In the genomic region with DNA sequence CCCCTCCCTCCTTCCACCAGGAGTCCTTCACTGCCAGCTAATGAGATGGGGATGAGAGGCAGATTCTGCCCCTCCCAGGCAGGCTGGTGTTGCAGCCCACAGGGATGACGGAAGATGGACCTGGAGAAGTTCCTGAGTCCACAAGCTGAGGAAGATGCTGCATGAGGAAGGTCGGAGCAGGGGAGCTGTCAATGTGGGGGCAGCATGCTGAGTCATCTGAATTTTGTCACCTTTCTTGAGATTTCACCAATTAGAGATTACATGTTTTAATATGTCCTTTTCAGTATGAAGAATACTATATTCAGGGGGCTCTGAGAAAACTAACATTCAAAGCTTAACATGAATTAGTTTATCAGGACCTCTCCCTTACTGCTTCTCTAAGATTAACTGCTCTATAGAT, we compare ENCODE assay signal across 23 cellular contexts.
DNase-seq lines count a peak whose midpoint lies in the region; ATAC-seq, FAIRE-seq and TF ChIP-seq lines count a peak whose summit lies in the region.
"Had no signal": no experiment of that assay in that cellular context is flagged by ENCODE, and none has a peak within 500 bp of the region (broad histone marks: within the 10 kb centered on the region; RNA-seq: fewer than 3 reads in every experiment).

No MANE protein-coding gene starts in this region.

- no peak for DNase-seq in A549 (ENCODE audit: low read depth in 1 of 2, low spot score in 1 of 2)
- DNase-seq in Caco-2 = no peak
- DNase-seq in activated B cell treated with CpG ODN at 0.5 μM for 24 hours = no peak
- peak; percentile 41 for DNase-seq in islet precursor cell
- DNase-seq in activated CD8-positive, alpha-beta memory T cell treated with anti-CD3 and anti-CD28 coated beads for 24 hours = no peak
- no peak for DNase-seq in NCI-H1092 (lab: John Stamatoyannopoulos, UW)
- DNase-seq: DMS 273 treated with DMSO at 0.1 percent for 48 hours, GDM1, GM23248, HCEC 1CT, NCI-H1105 treated with DMSO at 0.1 percent for 48 hours, NCI-H1694, NCI-H2107, NCI-H510A, NCI-H748 treated with DMSO at 0.1 percent for 48 hours, PC-9, SIG-M5 had no signal

- CTCF ChIA-PET in A549 (lab: Yijun Ruan, JAX) = interaction anchor here (1.0 kb wide), 1 partner anchor 11 kb away, joined by 3 read pairs; no protein-coding TSS in a partner anchor
- CTCF ChIA-PET in Caco-2 (lab: Charles Lee) = no interaction called here
- CTCF ChIA-PET in activated B cell treated with CpG ODN at 0.5 μM for 24 hours (lab: Charles Lee) = interaction anchor here (1.4 kb wide), 1 partner anchor 13 kb away, joined by 3 read pairs; no protein-coding TSS in a partner anchor

- H3K4me1 ChIP-seq in A549 (no peaks in the 10 kb centered on the region), Caco-2 (peaks cover 10% of the 10 kb centered on the region)

- TF ChIP-seq RAD21 in A549 (conservative IDR thresholded peaks at IDR 0.05 in 1 of 2, IDR thresholded peaks at IDR 0.05 in 1 of 2) = no peak

- H3K27me3 Mint-ChIP-seq in Caco-2 (ENCODE audit: insufficient read depth, unreplicated experiment) (no peaks in the 10 kb centered on the region), activated B cell treated with CpG ODN at 0.5 μM for 24 hours (no peaks in the 10 kb centered on the region)

- H3K4me1 Mint-ChIP-seq in Caco-2 (ENCODE audit: low read depth, unreplicated experiment) (peaks cover 20% of the 10 kb centered on the region), activated B cell treated with CpG ODN at 0.5 μM for 24 hours (peaks cover 63% of the 10 kb centered on the region)

- WGBS in A549 (ENCODE audit: missing lambda C conversion rate) = 100% methylated on average over 1 of the region's 2 CpGs

- POLR2A ChIA-PET in A549 (lab: Yijun Ruan, JAX) (no interaction called here), Caco-2 (lab: Charles Lee) (no interaction called here), activated B cell treated with CpG ODN at 0.5 μM for 24 hours (lab: Charles Lee) (interaction anchor here (0.9 kb wide), 1 partner anchor 31 kb away, joined by 3 read pairs; no protein-coding TSS in a partner anchor)

- FAIRE-seq in A549 (lab: Jason Lieb, UNC) = no peak
- FAIRE-seq: GM19239 had no signal

- no peaks in the 10 kb centered on the region for H3K9me3 ChIP-seq in A549
- H3K9me3 ChIP-seq in Caco-2 = no peaks in the 10 kb centered on the region

- BruUV-seq in Caco-2 (replicated peaks; lab: Mats Ljungman, UMichigan) = no TSS peak

- H3K27ac Mint-ChIP-seq in Caco-2 (ENCODE audit: unreplicated experiment) (peak overlapping the region; percentile 34), activated B cell treated with CpG ODN at 0.5 μM for 24 hours (peak overlapping the region; percentile 51)

- TF ChIP-seq CTCF in A549 (IDR thresholded peaks at IDR 0.05) (no peak), Caco-2 (IDR thresholded peaks at IDR 0.05; ENCODE audit: insufficient read depth in 1 of 2, low read depth in 1 of 2, low read length in 1 of 2, severe bottlenecking in 1 of 2, unreplicated experiment in 1 of 2) (no peak), activated B cell treated with CpG ODN at 0.5 μM for 24 hours (IDR thresholded peaks at IDR 0.05) (no peak)

- no peaks in the 10 kb centered on the region for H3K27me3 ChIP-seq in Caco-2 (replicated peaks; ENCODE audit: control insufficient read depth, insufficient read depth, low read length)

- no peak for ATAC-seq in A549
- no peak for ATAC-seq in activated B cell treated with CpG ODN at 0.5 μM for 24 hours (ENCODE audit: low read depth)
- ATAC-seq in GM18520 (IDR thresholded peaks at IDR 0.05; ENCODE audit: unreplicated experiment) = no peak
- ATAC-seq: SK-N-SH treated with all-trans-retinoic acid at 6 μM for 48 hours had no signal

- no peak overlapping the region for H3K4me2 ChIP-seq in A549
- H3K4me2 ChIP-seq: PC-9 had no signal

- H3K4me3 Mint-ChIP-seq in Caco-2 (ENCODE audit: unreplicated experiment) = no peak overlapping the region
- H3K4me3 Mint-ChIP-seq in activated B cell treated with CpG ODN at 0.5 μM for 24 hours = peak overlapping the region; percentile 32
- H3K4me3 Mint-ChIP-seq: CD14-positive monocyte had no signal

- intact Hi-C loops in Caco-2 (cut with micrococcal nuclease; ENCODE audit: unreplicated experiment) = no loop called here
- intact Hi-C loops in activated B cell treated with CpG ODN at 0.5 μM for 24 hours (cut with micrococcal nuclease) = no loop called here

- no peak overlapping the region for H3K4me3 ChIP-seq in A549
- no peak overlapping the region for H3K4me3 ChIP-seq in Caco-2 (ENCODE audit: low read depth, low read length)
- H3K4me3 ChIP-seq: GM23248, PC-9 had no signal

- no peak for TF ChIP-seq POLR2A in A549 (IDR thresholded peaks at IDR 0.05; ENCODE audit: low read length)

- H3K9me3 Mint-ChIP-seq in Caco-2 (ENCODE audit: unreplicated experiment) (no peaks in the 10 kb centered on the region), activated B cell treated with CpG ODN at 0.5 μM for 24 hours (no peaks in the 10 kb centered on the region)

- H3K36me3 Mint-ChIP-seq in Caco-2 (ENCODE audit: insufficient read depth, unreplicated experiment) = peaks cover 15% of the 10 kb centered on the region
- H3K36me3 Mint-ChIP-seq in activated B cell treated with CpG ODN at 0.5 μM for 24 hours (ENCODE audit: low read depth) = no peaks in the 10 kb centered on the region

- no peak for TF ChIP-seq EP300 in A549 (IDR thresholded peaks at IDR 0.05)

- no peaks in the 10 kb centered on the region for H3K36me3 ChIP-seq in Caco-2 (ENCODE audit: control insufficient read depth, insufficient read depth, low read length)

- H3K27ac ChIP-seq in A549 = no peak overlapping the region
- H3K27ac ChIP-seq: GM23248, HL-60, PC-9, RWPE1 had no signal

TF ChIP-seq in A549, 52 proteins besides CTCF, POLR2A, EP300 and RAD21:
- TF ChIP-seq MAFK (IDR thresholded peaks at IDR 0.05; ENCODE audit: partially characterized antibody) (peak; percentile 45), FOSB (CRISPR knock-in tag; IDR thresholded peaks at IDR 0.05) (no peak)
